In the genomic region with DNA sequence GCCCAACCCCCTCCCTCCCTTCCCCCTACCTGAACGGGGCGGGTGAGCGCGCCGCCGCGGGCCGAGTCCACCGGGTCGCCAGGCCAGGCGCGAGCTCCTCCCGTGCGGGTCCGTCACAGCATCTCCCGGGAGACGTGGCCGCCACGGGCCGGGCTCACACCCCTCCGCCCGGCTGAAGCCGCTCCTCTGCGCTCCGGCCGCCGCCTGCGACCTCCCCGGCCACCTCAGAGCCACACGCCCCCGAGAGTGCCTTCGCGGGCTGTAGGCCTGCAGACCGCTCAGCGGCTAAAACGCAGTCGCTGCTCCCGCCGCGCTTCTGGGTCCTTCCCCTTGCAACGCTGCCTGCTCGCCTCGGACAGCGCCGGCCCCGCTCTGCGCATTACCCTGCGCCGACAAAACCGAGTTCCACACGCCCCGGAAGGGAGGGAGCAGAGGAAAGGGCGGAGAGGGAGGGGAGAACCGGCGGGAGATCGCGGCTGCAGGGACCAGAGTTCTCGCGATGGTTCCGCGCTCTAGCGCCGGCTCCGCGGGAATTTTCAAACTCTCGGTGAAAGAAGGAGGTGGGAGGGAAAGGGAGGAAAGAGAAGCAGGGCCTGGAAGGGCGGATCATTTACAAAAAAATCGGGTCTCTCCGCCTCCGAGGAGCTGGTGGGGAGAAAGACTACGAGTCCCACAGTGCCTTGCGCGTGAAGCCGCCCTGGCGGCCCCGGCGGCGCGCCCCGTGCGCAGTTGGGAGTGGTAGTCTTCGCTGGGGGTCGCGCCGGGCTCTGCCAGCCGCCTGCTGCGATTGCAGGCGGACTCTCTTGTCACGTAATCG, we compare ENCODE assay signal across 8 cellular contexts. TPM values are rescaled to one million over a fixed set of nuclear protein-coding genes. Genes with fewer than 3 reads are reported as not detected.
DNase-seq lines count a peak whose midpoint lies in the region; ATAC-seq, FAIRE-seq and TF ChIP-seq lines count a peak whose summit lies in the region.

A gene with protein sequence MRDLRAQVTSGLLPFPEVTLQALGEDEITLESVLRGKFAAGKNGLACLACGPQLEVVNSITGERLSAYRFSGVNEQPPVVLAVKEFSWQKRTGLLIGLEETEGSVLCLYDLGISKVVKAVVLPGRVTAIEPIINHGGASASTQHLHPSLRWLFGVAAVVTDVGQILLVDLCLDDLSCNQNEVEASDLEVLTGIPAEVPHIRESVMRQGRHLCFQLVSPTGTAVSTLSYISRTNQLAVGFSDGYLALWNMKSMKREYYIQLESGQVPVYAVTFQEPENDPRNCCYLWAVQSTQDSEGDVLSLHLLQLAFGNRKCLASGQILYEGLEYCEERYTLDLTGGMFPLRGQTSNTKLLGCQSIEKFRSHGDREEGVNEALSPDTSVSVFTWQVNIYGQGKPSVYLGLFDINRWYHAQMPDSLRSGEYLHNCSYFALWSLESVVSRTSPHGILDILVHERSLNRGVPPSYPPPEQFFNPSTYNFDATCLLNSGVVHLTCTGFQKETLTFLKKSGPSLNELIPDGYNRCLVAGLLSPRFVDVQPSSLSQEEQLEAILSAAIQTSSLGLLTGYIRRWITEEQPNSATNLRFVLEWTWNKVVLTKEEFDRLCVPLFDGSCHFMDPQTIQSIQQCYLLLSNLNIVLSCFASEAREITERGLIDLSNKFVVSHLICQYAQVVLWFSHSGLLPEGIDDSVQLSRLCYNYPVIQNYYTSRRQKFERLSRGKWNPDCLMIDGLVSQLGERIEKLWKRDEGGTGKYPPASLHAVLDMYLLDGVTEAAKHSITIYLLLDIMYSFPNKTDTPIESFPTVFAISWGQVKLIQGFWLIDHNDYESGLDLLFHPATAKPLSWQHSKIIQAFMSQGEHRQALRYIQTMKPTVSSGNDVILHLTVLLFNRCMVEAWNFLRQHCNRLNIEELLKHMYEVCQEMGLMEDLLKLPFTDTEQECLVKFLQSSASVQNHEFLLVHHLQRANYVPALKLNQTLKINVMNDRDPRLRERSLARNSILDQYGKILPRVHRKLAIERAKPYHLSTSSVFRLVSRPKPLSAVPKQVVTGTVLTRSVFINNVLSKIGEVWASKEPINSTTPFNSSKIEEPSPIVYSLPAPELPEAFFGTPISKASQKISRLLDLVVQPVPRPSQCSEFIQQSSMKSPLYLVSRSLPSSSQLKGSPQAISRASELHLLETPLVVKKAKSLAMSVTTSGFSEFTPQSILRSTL (N-terminal part only) (minus strand): TSS at position 400 of the 817 bp plus-strand sequence. CDS start 13,578 bp downstream, outside the sequence.

- TF ChIP-seq EP300 in upper lobe of left lung (IDR thresholded peaks at IDR 0.05), result peak in 1 of 4 donors; percentile 49

- peak; percentile 99 for TF ChIP-seq POLR2A in GM12892 (IDR thresholded peaks at IDR 0.05; ENCODE audit: low read depth, low read length)
- peak; percentile 96 to 99 for TF ChIP-seq POLR2A in adrenal gland (IDR thresholded peaks at IDR 0.05)
- TF ChIP-seq POLR2A in heart left ventricle (IDR thresholded peaks at IDR 0.05), result peak; percentile 79 to 98
- peak; percentile 76 to 99 (median 95) for TF ChIP-seq POLR2A in upper lobe of left lung (IDR thresholded peaks at IDR 0.05)

- H3K4me1 ChIP-seq in adrenal gland (replicated peaks in 1 of 2), result peaks cover 10 to 32% of the 10 kb centered on the region in 2 donors
- H3K4me1 ChIP-seq in heart left ventricle, result peaks cover 0 to 29% (median 18%) of the 10 kb centered on the region in 12 donors
- peaks cover 19 to 24% (median 23%) of the 10 kb centered on the region in 4 donors for H3K4me1 ChIP-seq in upper lobe of left lung

- peak; percentile 87 for DNase-seq in GM12892 (ENCODE audit: insufficient read length)
- DNase-seq in NCI-H146 (lab: John Stamatoyannopoulos, UW), result peak; percentile 99
- DNase-seq in T-helper 1 cell, result peak; percentile 88 to 95 (median 91)
- DNase-seq in adrenal gland, result peak; percentile 97 to 98 (median 97)
- DNase-seq in heart left ventricle, result peak; percentile 97 to 98 (median 97)
- peak; percentile 93 to 99 (median 96) for DNase-seq in posterior cingulate gyrus
- peak; percentile 96 to 97 for DNase-seq in upper lobe of left lung

- no peaks in the 10 kb centered on the region for H3K9me3 ChIP-seq in adrenal gland (replicated peaks in 1 of 3)
- no peaks in the 10 kb centered on the region for H3K9me3 ChIP-seq in heart left ventricle
- H3K9me3 ChIP-seq in upper lobe of left lung, result no peaks in the 10 kb centered on the region

- H3K27me3 ChIP-seq in adrenal gland, result no peaks in the 10 kb centered on the region
- no peaks in the 10 kb centered on the region for H3K27me3 ChIP-seq in heart left ventricle
- no peaks in the 10 kb centered on the region for H3K27me3 ChIP-seq in upper lobe of left lung

- H3K4me3 ChIP-seq in adrenal gland (peak within 1 kb of the TSS; percentile 51 to 98 (median 81)), heart left ventricle (peak within 1 kb of the TSS; percentile 61 to 98 (median 90)), upper lobe of left lung (peak within 1 kb of the TSS; percentile 87 to 99 (median 94))

- TF ChIP-seq CTCF in adrenal gland (IDR thresholded peaks at IDR 0.05) (peak in 2 of 6 experiments; percentile 10 to 35), heart left ventricle (IDR thresholded peaks at IDR 0.05) (peak in 2 of 12 donors; percentile 6 to 11), upper lobe of left lung (IDR thresholded peaks at IDR 0.05) (peak in 2 of 6 experiments; percentile 31 to 62)

- ATAC-seq in HG02852 (IDR thresholded peaks at IDR 0.05; ENCODE audit: unreplicated experiment), result peak; percentile 88
- ATAC-seq in heart left ventricle, result peak; percentile 98 to 99 (median 99)
- peak; percentile 98 to 100 for ATAC-seq in upper lobe of left lung (ENCODE audit: low FRiP score in 2 of 2)

- FAIRE-seq in GM12892 (lab: Jason Lieb, UNC), result peak; percentile 90

- H3K27ac ChIP-seq in adrenal gland, result peak within 1 kb of the TSS; percentile 75 to 99 (median 96)
- H3K27ac ChIP-seq in heart left ventricle, result peak within 1 kb of the TSS; percentile 89 to 99 (median 96)
- H3K27ac ChIP-seq in upper lobe of left lung, result peak within 1 kb of the TSS; percentile 97 to 98 (median 97)

- WGBS in adrenal gland, 4 donors, result 0 to 1% (median 0%) methylated on average over 22 to 88 of the region's 90 CpGs
- 0 to 1% (median 0%) methylated on average over 42 to 90 of the region's 90 CpGs for WGBS in heart left ventricle, 4 donors
- WGBS in upper lobe of left lung, 2 donors, result 0% methylated on average over 38 to 41 of the region's 90 CpGs

- H3K36me3 ChIP-seq in adrenal gland (replicated peaks in 1 of 2) (no peaks in the 10 kb centered on the region), heart left ventricle (peaks cover 0 to 22% (median 6%) of the 10 kb centered on the region in 9 donors), upper lobe of left lung (peaks cover 0 to 5% (median 0%) of the 10 kb centered on the region in 4 donors)

- intact Hi-C loops in adrenal gland (cut with DNase I) (no loop called here), heart left ventricle (cut with DNase I) (loop anchor here in 3 of 10 donors (10.0 kb wide), 3 partner anchors 143 to 403 kb away; a partner anchor contains a TSS), posterior cingulate gyrus (cut with DNase I) (loop anchor here (10.0 kb wide), 1 partner anchor 143 kb away; a partner anchor contains a TSS)

RNA-seq across cellular contexts. Expression of the gene that starts here (rescaled TPM):
- 15.3 TPM for polyA plus RNA-seq in GM12892 (2012; ENCODE audit: missing spikeins)
- total RNA-seq in adrenal gland (10 to 100 TPM; 21.2 to 42.6 (median 29.1) TPM), heart left ventricle (10 to 100 TPM; 17.9 to 39.7 (median 19.9) TPM), upper lobe of left lung (10 to 100 TPM; 22.2 to 40.9 (median 29.7) TPM)
- polyA plus RNA-seq in adrenal gland (10 to 100 TPM in 2 of 3 donors, 1 to 10 TPM in 1; 10.0 to 27.4 (median 11.5) TPM), heart left ventricle (1 to 10 TPM; 6.3 to 8.8 TPM)

Comparison
In these comparisons a context has a peak if more than half of its experiments do, and no peak if none do; other contexts are left out.
1. Peak in every context shown above with its lines: DNase-seq, ATAC-seq, H3K4me3 ChIP-seq and H3K27ac ChIP-seq.